Comparison of ENCODE assay signal across 9 cellular contexts in genomic region chr1:203273869-203274602, GRCh38. TPM values are rescaled to one million over a fixed set of nuclear protein-coding genes. Genes with fewer than 3 reads are reported as not detected.
DNase-seq lines count a peak whose midpoint lies in the region; ATAC-seq lines count a peak whose summit lies in the region.
"Had no signal": no experiment of that assay in that cellular context is flagged by ENCODE, and none has a peak within 500 bp of the region (broad histone marks: within the 10 kb centered on the region; RNA-seq: fewer than 3 reads in every experiment).

No MANE protein-coding gene starts in this region.

- H3K27ac Mint-ChIP-seq in stimulated activated effector memory CD8-positive, alpha-beta T cell treated with anti-CD3 and anti-CD28 coated beads, Interleukin-12 subunit alpha, Interleukin-12 subunit beta, amount 100 ng/mL, for 72 hours: peak overlapping the region; percentile 77

- WGBS in right cardiac atrium: 78% methylated on average over 12 of the region's 12 CpGs

- no peaks in the 10 kb centered on the region for H3K9me3 ChIP-seq in right cardiac atrium (ENCODE audit: control insufficient read depth, low read length)

- peak overlapping the region; percentile 60 for H3K27ac ChIP-seq in right cardiac atrium (ENCODE audit: low read length)

- peak; percentile 16 for DNase-seq in NCI-H748 (lab: John Stamatoyannopoulos, UW; ENCODE audit: unreplicated experiment)
- DNase-seq in NCI-H748 treated with DMSO at 0.1 percent for 48 hours (lab: John Stamatoyannopoulos, UW): no peak
- peak; percentile 39 for DNase-seq in RPMI8226
- peak; percentile 61 to 86 (median 85) for DNase-seq in right cardiac atrium
- no peak for DNase-seq in stimulated activated effector memory CD8-positive, alpha-beta T cell treated with anti-CD3 and anti-CD28 coated beads, Interleukin-12 subunit alpha, Interleukin-12 subunit beta, amount 100 ng/mL, for 72 hours (ENCODE audit: low spot score in 2 of 2)
- no peak for DNase-seq in DMS53 treated with DMSO at 0.1 percent for 48 hours (lab: John Stamatoyannopoulos, UW; ENCODE audit: unreplicated experiment)

- H3K4me3 Mint-ChIP-seq in stimulated activated effector memory CD8-positive, alpha-beta T cell treated with anti-CD3 and anti-CD28 coated beads, Interleukin-12 subunit alpha, Interleukin-12 subunit beta, amount 100 ng/mL, for 72 hours: peak overlapping the region; percentile 72

- H3K27me3 ChIP-seq in right cardiac atrium (ENCODE audit: control insufficient read depth, insufficient read depth): no peaks in the 10 kb centered on the region

- peaks cover 55% of the 10 kb centered on the region for H3K4me1 Mint-ChIP-seq in stimulated activated effector memory CD8-positive, alpha-beta T cell treated with anti-CD3 and anti-CD28 coated beads, Interleukin-12 subunit alpha, Interleukin-12 subunit beta, amount 100 ng/mL, for 72 hours

- H3K9me3 Mint-ChIP-seq in stimulated activated effector memory CD8-positive, alpha-beta T cell treated with anti-CD3 and anti-CD28 coated beads, Interleukin-12 subunit alpha, Interleukin-12 subunit beta, amount 100 ng/mL, for 72 hours: no peaks in the 10 kb centered on the region

- H3K4me1 ChIP-seq in right cardiac atrium (ENCODE audit: control insufficient read depth, insufficient read depth, low read length): peaks cover 20% of the 10 kb centered on the region

- intact Hi-C loops in right cardiac atrium (cut with DNase I): loop anchor here (1.0 to 10.0 kb wide), 7 partner anchors 33 to 213 kb away; partner anchors contain the start of gene BTG2 (in 2 of the 4)

- no peaks in the 10 kb centered on the region for H3K36me3 Mint-ChIP-seq in stimulated activated effector memory CD8-positive, alpha-beta T cell treated with anti-CD3 and anti-CD28 coated beads, Interleukin-12 subunit alpha, Interleukin-12 subunit beta, amount 100 ng/mL, for 72 hours

- no peak overlapping the region for H3K4me3 ChIP-seq in right cardiac atrium (ENCODE audit: low read length)

- ATAC-seq in right cardiac atrium (peak in 1 of 2 donors; percentile 0), HG03378 (IDR thresholded peaks at IDR 0.05; ENCODE audit: unreplicated experiment) (no peak), HG03442 (IDR thresholded peaks at IDR 0.05; ENCODE audit: unreplicated experiment) (no peak)
- no peak for ATAC-seq in stimulated activated effector memory CD8-positive, alpha-beta T cell treated with anti-CD3 and anti-CD28 coated beads, Interleukin-12 subunit alpha, Interleukin-12 subunit beta, amount 100 ng/mL, for 72 hours

RNA-seq across cellular contexts. Expression of gene BTG2, which starts 31.3 kb away (rescaled TPM):
- 100 to 1,000 TPM in 2 of 4 donors, 10 to 100 TPM in 2; 68.1 to 361 (median 105) TPM for total RNA-seq in right cardiac atrium
- 333 TPM for polyA plus RNA-seq in right cardiac atrium

RNA-seq across cellular contexts. Expression of gene CHIT1, which starts 44.6 kb away (rescaled TPM):
- under 1 TPM in 3 of 4 donors, not detected in 1; 0.25 to 0.64 (median 0.32) TPM for total RNA-seq in right cardiac atrium
- polyA plus RNA-seq in right cardiac atrium: 0.09 TPM
- total RNA-seq: lung microvascular endothelial cell had no signal

Comparison
In these comparisons a context has a peak if more than half of its experiments do, and no peak if none do; other contexts are left out.
1. DNase-seq: peak in NCI-H748 (single experiment), RPMI8226 (single experiment) and right cardiac atrium (3 of 3); none in NCI-H748 treated with DMSO at 0.1 percent for 48 hours (single experiment), stimulated activated effector memory CD8-positive, alpha-beta T cell treated with anti-CD3 and anti-CD28 coated beads, Interleukin-12 subunit alpha, Interleukin-12 subunit beta, amount 100 ng/mL, for 72 hours (0 of 2) and DMS53 treated with DMSO at 0.1 percent for 48 hours (single experiment).